Comparison of ENCODE assay signal across 8 cellular contexts in genomic region chr11:94128746-94129504, GRCh38.
DNase-seq lines count a peak whose midpoint lies in the region; ATAC-seq and TF ChIP-seq lines count a peak whose summit lies in the region.

PANX1 (plus strand) TSS chr11:94128841; CDS start chr11:94129313, 472 bp downstream.

- ATAC-seq in GM18868 (IDR thresholded peaks at IDR 0.05; ENCODE audit: unreplicated experiment) (peak; percentile 82), HG03097 (IDR thresholded peaks at IDR 0.05; ENCODE audit: low FRiP score, unreplicated experiment) (peak; percentile 72)

- DNase-seq in ACHN: peak; percentile 83
- DNase-seq in NCI-H2171 treated with DMSO at 0.1 percent for 48 hours (lab: John Stamatoyannopoulos, UW): peak; percentile 91
- peak; percentile 84 to 89 for DNase-seq in cardiac fibroblast (ENCODE audit: low read depth in 2 of 2)
- DNase-seq in islet precursor cell: peak; percentile 91
- DNase-seq in stimulated activated CD4-positive, alpha-beta T cell treated with anti-CD3 and anti-CD28 coated beads, Interleukin-12 subunit alpha, Interleukin-12 subunit beta, amount 100 ng/mL, for 48 hours (ENCODE audit: low read depth in 2 of 3, low spot score in 1 of 3): peak in 2 of 3 donors; percentile 45 to 72

- TF ChIP-seq CTCF in WI38 (IDR thresholded peaks at IDR 0.05; ENCODE audit: low read depth, low read length) (no peak), cardiac fibroblast (IDR thresholded peaks at IDR 0.05; ENCODE audit: low read depth, low read length) (no peak)

- H3K4me3 ChIP-seq in WI38 (ENCODE audit: low read depth, low read length) (peak within 1 kb of the TSS; percentile 93), cardiac fibroblast (replicated peaks in 1 of 2; ENCODE audit: low read depth in 2 of 2, low read length in 2 of 2) (peak within 1 kb of the TSS; percentile 82 to 87)

- in situ Hi-C loops in ACHN (cut with HindIII; ENCODE audit: low pct_ligation_motif_present, low pct_unique_long_range_greater_than_20kb, low sequenced_read_pairs): no loop called here

Comparison
In these comparisons a context has a peak if more than half of its experiments do, and no peak if none do; other contexts are left out.
1. Peak in every context shown above with its lines: DNase-seq, ATAC-seq and H3K4me3 ChIP-seq.